Comparison of ENCODE assay signal across 1 cellular context in the genomic region with DNA sequence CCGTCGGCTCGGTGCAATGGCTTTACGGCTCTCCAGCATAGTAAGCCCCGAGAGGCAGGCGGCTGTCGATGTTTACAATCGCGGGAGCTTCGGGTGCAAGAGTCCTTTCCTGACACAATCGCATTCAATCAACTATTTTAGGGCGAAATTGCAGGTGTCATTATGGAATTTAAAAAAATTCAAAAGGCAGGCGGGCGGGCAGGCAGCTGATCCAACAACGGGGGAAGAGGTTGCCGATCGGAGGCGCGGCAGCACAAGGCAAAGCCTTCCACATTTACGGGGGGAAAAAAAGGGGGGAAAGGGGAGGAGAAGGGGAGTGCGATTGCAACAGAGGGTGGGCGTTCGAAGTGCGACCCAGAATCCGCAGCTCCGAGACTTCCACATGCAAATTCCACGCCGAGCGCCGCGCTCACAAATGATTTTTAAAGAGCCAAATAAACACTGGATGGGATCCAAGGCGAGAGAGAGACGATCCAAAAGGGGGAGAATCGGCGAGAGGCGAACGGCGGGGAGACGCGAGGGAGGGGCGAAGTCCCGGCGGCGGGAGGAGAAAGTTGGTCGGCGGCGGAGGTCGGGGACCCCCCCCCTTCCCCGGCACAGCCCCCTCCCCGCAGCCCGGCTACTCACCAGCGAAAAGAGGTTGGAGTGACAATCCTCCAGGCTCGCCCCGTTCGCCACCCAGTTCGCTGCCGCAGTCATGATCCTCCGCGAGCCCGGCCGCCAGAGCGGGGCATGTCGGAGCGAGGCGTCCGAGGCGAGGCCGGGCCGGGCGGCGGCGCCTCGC.
A peak's percentile ranks its signal among the peaks of the same experiment; 100 is the strongest.
TF ChIP-seq lines count a peak whose summit lies in the region.

No MANE protein-coding gene starts in this region.

TF ChIP-seq in HepG2, 621 proteins besides CTCF, POLR2A, EP300 and RAD21 (continued from another document and continues in another):
- TF ChIP-seq, protein P1, sequence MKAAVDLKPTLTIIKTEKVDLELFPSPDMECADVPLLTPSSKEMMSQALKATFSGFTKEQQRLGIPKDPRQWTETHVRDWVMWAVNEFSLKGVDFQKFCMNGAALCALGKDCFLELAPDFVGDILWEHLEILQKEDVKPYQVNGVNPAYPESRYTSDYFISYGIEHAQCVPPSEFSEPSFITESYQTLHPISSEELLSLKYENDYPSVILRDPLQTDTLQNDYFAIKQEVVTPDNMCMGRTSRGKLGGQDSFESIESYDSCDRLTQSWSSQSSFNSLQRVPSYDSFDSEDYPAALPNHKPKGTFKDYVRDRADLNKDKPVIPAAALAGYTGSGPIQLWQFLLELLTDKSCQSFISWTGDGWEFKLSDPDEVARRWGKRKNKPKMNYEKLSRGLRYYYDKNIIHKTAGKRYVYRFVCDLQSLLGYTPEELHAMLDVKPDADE (CRISPR knock-in tag; IDR thresholded peaks at IDR 0.05), result no peak
- peak; percentile 20; the same call in 1 of the 2 replicates for TF ChIP-seq ISL2 (CRISPR knock-in tag; IDR thresholded peaks at IDR 0.05)
- TF ChIP-seq ISX (CRISPR knock-in tag; conservative IDR thresholded peaks at IDR 0.05), result no peak
- TF ChIP-seq MEF2D (CRISPR knock-in tag; IDR thresholded peaks at IDR 0.05), result no peak
- TF ChIP-seq, protein P2, sequence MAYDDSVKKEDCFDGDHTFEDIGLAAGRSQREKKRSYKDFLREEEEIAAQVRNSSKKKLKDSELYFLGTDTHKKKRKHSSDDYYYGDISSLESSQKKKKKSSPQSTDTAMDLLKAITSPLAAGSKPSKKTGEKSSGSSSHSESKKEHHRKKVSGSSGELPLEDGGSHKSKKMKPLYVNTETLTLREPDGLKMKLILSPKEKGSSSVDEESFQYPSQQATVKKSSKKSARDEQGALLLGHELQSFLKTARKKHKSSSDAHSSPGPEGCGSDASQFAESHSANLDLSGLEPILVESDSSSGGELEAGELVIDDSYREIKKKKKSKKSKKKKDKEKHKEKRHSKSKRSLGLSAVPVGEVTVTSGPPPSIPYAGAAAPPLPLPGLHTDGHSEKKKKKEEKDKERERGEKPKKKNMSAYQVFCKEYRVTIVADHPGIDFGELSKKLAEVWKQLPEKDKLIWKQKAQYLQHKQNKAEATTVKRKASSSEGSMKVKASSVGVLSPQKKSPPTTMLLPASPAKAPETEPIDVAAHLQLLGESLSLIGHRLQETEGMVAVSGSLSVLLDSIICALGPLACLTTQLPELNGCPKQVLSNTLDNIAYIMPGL (CRISPR knock-in tag; IDR thresholded peaks at IDR 0.05; ENCODE audit: borderline replicate concordance in 1 of 2, low read depth in 1 of 2), result peak; percentile 20 to 76; a peak in 2 of 4 replicates
- no peak for TF ChIP-seq GPN1 (CRISPR knock-in tag; IDR thresholded peaks at IDR 0.05; ENCODE audit: borderline replicate concordance)
- TF ChIP-seq SKI (IDR thresholded peaks at IDR 0.05; ENCODE audit: partially characterized antibody), result no peak
- TF ChIP-seq, protein P3, sequence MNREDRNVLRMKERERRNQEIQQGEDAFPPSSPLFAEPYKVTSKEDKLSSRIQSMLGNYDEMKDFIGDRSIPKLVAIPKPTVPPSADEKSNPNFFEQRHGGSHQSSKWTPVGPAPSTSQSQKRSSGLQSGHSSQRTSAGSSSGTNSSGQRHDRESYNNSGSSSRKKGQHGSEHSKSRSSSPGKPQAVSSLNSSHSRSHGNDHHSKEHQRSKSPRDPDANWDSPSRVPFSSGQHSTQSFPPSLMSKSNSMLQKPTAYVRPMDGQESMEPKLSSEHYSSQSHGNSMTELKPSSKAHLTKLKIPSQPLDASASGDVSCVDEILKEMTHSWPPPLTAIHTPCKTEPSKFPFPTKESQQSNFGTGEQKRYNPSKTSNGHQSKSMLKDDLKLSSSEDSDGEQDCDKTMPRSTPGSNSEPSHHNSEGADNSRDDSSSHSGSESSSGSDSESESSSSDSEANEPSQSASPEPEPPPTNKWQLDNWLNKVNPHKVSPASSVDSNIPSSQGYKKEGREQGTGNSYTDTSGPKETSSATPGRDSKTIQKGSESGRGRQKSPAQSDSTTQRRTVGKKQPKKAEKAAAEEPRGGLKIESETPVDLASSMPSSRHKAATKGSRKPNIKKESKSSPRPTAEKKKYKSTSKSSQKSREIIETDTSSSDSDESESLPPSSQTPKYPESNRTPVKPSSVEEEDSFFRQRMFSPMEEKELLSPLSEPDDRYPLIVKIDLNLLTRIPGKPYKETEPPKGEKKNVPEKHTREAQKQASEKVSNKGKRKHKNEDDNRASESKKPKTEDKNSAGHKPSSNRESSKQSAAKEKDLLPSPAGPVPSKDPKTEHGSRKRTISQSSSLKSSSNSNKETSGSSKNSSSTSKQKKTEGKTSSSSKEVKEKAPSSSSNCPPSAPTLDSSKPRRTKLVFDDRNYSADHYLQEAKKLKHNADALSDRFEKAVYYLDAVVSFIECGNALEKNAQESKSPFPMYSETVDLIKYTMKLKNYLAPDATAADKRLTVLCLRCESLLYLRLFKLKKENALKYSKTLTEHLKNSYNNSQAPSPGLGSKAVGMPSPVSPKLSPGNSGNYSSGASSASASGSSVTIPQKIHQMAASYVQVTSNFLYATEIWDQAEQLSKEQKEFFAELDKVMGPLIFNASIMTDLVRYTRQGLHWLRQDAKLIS (CRISPR knock-in tag; IDR thresholded peaks at IDR 0.05), result no peak
- TF ChIP-seq GATA4 (IDR thresholded peaks at IDR 0.05; ENCODE audit: borderline replicate concordance, low read depth), result no peak
- TF ChIP-seq ASH2L (IDR thresholded peaks at IDR 0.05; ENCODE audit: insufficient read length, low read depth, low read length), result peak; percentile 95
- no peak for TF ChIP-seq ZNF83 (CRISPR knock-in tag; IDR thresholded peaks at IDR 0.05; ENCODE audit: borderline replicate concordance)
- TF ChIP-seq, protein P4, sequence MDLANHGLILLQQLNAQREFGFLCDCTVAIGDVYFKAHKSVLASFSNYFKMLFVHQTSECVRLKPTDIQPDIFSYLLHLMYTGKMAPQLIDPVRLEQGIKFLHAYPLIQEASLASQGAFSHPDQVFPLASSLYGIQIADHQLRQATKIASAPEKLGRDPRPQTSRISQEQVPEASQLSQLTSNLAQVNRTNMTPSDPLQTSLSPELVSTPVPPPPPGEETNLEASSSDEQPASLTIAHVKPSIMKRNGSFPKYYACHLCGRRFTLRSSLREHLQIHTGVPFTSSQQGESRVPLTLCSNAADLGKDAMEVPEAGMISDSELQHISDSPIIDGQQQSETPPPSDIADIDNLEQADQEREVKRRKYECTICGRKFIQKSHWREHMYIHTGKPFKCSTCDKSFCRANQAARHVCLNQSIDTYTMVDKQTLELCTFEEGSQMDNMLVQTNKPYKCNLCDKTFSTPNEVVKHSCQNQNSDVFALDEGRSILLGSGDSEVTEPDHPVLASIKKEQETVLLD (CRISPR knock-in tag; IDR thresholded peaks at IDR 0.05; ENCODE audit: low read depth), result no peak
- TF ChIP-seq ZSCAN29 (CRISPR knock-in tag; conservative IDR thresholded peaks at IDR 0.05), result no peak
- no peak for TF ChIP-seq SIX4 (CRISPR knock-in tag; IDR thresholded peaks at IDR 0.05)
- TF ChIP-seq IKZF1 (IDR thresholded peaks at IDR 0.05), result no peak
- no peak for TF ChIP-seq MAFK (conservative IDR thresholded peaks at IDR 0.05 in 1 of 2, IDR thresholded peaks at IDR 0.05 in 1 of 2; ENCODE audit: low read length in 2 of 2)
- TF ChIP-seq SMAD9 (CRISPR knock-in tag; IDR thresholded peaks at IDR 0.05), result no peak
- TF ChIP-seq IKZF4 (CRISPR knock-in tag; IDR thresholded peaks at IDR 0.05; ENCODE audit: borderline replicate concordance, low read depth, not compliant biosample characterization), result no peak
- TF ChIP-seq, protein P5, sequence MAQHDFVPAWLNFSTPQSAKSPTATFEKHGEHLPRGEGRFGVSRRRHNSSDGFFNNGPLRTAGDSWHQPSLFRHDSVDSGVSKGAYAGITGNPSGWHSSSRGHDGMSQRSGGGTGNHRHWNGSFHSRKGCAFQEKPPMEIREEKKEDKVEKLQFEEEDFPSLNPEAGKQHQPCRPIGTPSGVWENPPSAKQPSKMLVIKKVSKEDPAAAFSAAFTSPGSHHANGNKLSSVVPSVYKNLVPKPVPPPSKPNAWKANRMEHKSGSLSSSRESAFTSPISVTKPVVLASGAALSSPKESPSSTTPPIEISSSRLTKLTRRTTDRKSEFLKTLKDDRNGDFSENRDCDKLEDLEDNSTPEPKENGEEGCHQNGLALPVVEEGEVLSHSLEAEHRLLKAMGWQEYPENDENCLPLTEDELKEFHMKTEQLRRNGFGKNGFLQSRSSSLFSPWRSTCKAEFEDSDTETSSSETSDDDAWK (CRISPR knock-in tag; IDR thresholded peaks at IDR 0.05), result no peak
- no peak for TF ChIP-seq ZNF816 (CRISPR knock-in tag; IDR thresholded peaks at IDR 0.05; ENCODE audit: borderline replicate concordance)
- no peak for TF ChIP-seq TBX3 (IDR thresholded peaks at IDR 0.05; ENCODE audit: borderline replicate concordance)
- TF ChIP-seq HOXA7 (CRISPR knock-in tag; IDR thresholded peaks at IDR 0.05), result no peak
- TF ChIP-seq, protein P6, sequence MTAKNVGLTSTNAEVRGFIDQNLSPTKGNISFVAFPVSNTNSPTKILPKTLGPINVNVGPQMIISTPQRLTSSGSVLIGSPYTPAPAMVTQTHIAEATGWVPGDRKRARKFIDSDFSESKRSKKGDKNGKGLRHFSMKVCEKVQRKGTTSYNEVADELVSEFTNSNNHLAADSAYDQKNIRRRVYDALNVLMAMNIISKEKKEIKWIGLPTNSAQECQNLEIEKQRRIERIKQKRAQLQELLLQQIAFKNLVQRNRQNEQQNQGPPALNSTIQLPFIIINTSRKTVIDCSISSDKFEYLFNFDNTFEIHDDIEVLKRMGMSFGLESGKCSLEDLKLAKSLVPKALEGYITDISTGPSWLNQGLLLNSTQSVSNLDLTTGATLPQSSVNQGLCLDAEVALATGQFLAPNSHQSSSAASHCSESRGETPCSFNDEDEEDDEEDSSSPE (CRISPR knock-in tag; IDR thresholded peaks at IDR 0.05), result no peak
- TF ChIP-seq ZBTB20 (CRISPR knock-in tag; IDR thresholded peaks at IDR 0.05; ENCODE audit: borderline replicate concordance, low read depth), result no peak
- no peak for TF ChIP-seq FOXK1 (CRISPR knock-in tag; IDR thresholded peaks at IDR 0.05; ENCODE audit: borderline replicate concordance, low read depth)
- TF ChIP-seq CCDC6 (CRISPR knock-in tag; IDR thresholded peaks at IDR 0.05), result no peak
- TF ChIP-seq, protein P7, sequence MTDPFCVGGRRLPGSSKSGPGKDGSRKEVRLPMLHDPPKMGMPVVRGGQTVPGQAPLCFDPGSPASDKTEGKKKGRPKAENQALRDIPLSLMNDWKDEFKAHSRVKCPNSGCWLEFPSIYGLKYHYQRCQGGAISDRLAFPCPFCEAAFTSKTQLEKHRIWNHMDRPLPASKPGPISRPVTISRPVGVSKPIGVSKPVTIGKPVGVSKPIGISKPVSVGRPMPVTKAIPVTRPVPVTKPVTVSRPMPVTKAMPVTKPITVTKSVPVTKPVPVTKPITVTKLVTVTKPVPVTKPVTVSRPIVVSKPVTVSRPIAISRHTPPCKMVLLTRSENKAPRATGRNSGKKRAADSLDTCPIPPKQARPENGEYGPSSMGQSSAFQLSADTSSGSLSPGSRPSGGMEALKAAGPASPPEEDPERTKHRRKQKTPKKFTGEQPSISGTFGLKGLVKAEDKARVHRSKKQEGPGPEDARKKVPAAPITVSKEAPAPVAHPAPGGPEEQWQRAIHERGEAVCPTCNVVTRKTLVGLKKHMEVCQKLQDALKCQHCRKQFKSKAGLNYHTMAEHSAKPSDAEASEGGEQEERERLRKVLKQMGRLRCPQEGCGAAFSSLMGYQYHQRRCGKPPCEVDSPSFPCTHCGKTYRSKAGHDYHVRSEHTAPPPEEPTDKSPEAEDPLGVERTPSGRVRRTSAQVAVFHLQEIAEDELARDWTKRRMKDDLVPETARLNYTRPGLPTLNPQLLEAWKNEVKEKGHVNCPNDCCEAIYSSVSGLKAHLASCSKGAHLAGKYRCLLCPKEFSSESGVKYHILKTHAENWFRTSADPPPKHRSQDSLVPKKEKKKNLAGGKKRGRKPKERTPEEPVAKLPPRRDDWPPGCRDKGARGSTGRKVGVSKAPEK (CRISPR knock-in tag; IDR thresholded peaks at IDR 0.05; ENCODE audit: borderline replicate concordance), result no peak
- TF ChIP-seq ZNF709 (CRISPR knock-in tag; IDR thresholded peaks at IDR 0.05), result 0 out of 2 replicates have a peak, but pooled peaks have one; percentile 28
- TF ChIP-seq ZNF782 (CRISPR knock-in tag; IDR thresholded peaks at IDR 0.05; ENCODE audit: borderline replicate concordance), result no peak
- TF ChIP-seq ZNF101 (CRISPR knock-in tag; IDR thresholded peaks at IDR 0.05; ENCODE audit: borderline replicate concordance, low read depth), result no peak
- TF ChIP-seq, protein P8, sequence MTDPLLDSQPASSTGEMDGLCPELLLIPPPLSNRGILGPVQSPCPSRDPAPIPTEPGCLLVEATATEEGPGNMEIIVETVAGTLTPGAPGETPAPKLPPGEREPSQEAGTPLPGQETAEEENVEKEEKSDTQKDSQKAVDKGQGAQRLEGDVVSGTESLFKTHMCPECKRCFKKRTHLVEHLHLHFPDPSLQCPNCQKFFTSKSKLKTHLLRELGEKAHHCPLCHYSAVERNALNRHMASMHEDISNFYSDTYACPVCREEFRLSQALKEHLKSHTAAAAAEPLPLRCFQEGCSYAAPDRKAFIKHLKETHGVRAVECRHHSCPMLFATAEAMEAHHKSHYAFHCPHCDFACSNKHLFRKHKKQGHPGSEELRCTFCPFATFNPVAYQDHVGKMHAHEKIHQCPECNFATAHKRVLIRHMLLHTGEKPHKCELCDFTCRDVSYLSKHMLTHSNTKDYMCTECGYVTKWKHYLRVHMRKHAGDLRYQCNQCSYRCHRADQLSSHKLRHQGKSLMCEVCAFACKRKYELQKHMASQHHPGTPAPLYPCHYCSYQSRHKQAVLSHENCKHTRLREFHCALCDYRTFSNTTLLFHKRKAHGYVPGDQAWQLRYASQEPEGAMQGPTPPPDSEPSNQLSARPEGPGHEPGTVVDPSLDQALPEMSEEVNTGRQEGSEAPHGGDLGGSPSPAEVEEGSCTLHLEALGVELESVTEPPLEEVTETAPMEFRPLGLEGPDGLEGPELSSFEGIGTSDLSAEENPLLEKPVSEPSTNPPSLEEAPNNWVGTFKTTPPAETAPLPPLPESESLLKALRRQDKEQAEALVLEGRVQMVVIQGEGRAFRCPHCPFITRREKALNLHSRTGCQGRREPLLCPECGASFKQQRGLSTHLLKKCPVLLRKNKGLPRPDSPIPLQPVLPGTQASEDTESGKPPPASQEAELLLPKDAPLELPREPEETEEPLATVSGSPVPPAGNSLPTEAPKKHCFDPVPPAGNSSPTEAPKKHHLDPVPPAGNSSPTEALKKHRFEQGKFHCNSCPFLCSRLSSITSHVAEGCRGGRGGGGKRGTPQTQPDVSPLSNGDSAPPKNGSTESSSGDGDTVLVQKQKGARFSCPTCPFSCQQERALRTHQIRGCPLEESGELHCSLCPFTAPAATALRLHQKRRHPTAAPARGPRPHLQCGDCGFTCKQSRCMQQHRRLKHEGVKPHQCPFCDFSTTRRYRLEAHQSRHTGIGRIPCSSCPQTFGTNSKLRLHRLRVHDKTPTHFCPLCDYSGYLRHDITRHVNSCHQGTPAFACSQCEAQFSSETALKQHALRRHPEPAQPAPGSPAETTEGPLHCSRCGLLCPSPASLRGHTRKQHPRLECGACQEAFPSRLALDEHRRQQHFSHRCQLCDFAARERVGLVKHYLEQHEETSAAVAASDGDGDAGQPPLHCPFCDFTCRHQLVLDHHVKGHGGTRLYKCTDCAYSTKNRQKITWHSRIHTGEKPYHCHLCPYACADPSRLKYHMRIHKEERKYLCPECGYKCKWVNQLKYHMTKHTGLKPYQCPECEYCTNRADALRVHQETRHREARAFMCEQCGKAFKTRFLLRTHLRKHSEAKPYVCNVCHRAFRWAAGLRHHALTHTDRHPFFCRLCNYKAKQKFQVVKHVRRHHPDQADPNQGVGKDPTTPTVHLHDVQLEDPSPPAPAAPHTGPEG (CRISPR knock-in tag; IDR thresholded peaks at IDR 0.05), result peak; percentile 68; the same call in 1 of the 2 replicates
